8 cellular contexts compared by ENCODE assay signal in the genomic region with DNA sequence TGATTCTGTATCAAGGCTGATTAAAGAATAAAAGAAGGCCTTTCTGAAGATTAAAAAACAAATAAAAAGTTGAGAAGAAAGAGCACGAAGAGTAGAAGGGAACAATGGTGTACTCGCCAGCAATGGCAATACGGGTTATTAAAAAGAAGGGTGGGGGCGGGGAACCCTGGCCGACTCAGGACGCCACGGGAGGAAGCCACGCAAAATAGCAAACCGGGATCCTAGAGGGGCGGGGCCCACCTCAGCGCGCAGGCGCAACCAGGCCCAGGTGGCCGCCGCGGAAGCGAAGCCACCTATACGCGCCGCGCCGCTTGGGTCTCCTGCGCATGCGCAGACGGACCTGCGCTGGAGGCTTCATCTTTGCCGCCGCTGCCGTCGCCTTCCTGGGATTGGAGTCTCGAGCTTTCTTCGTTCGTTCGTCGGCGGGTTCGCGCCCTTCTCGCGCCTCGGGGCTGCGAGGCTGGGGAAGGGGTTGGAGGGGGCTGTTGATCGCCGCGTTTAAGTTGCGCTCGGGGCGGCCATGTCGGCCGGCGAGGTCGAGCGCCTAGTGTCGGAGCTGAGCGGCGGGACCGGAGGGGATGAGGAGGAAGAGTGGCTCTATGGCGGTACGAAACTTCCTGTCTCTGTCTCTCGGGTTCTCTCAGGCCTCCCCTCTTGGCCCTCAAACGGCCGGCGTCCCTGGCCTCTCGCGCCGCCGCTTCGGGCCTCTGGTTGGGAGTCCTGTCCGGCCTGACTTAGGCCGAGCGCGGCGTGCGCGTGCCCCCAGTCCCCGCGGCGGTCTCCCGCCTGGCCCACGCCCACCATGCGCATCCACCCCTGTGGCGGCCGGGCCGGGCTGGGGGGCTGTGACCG. TPM values are rescaled to one million over a fixed set of nuclear protein-coding genes. Genes with fewer than 3 reads are reported as not detected.
A peak's percentile ranks its signal among the peaks of the same experiment; 100 is the strongest.
DNase-seq lines count a peak whose midpoint lies in the region; ATAC-seq and TF ChIP-seq lines count a peak whose summit lies in the region.

A gene with protein sequence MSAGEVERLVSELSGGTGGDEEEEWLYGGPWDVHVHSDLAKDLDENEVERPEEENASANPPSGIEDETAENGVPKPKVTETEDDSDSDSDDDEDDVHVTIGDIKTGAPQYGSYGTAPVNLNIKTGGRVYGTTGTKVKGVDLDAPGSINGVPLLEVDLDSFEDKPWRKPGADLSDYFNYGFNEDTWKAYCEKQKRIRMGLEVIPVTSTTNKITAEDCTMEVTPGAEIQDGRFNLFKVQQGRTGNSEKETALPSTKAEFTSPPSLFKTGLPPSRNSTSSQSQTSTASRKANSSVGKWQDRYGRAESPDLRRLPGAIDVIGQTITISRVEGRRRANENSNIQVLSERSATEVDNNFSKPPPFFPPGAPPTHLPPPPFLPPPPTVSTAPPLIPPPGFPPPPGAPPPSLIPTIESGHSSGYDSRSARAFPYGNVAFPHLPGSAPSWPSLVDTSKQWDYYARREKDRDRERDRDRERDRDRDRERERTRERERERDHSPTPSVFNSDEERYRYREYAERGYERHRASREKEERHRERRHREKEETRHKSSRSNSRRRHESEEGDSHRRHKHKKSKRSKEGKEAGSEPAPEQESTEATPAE (plus strand): TSS at position 323 of the 852 bp plus-strand sequence. CDS start 198 bp downstream, at position 521.

- no peaks in the 10 kb centered on the region for H3K9me3 ChIP-seq in BLaER1 treated with 17β-estradiol and CSF1 and Interleukin-3, amounts not matched to agents 10 nM and 100 nM (replicated peaks in 1 of 11)
- no peaks in the 10 kb centered on the region for H3K9me3 ChIP-seq in left lung

- peak; percentile 93 for DNase-seq in NCI-H69 (lab: John Stamatoyannopoulos, UW)
- DNase-seq in activated CD4-positive, alpha-beta T cell treated with anti-CD3 and anti-CD28 coated beads, Interleukin-2, amount 50 U/mL, for 4 hours = peak; percentile 94 to 95
- peak; percentile 96 for DNase-seq in dermis blood vessel endothelial cell
- peak; percentile 95 to 99 for DNase-seq in left lung
- peak; percentile 94 to 95 for DNase-seq in stimulated activated CD4-positive, alpha-beta T cell treated with anti-CD3 and anti-CD28 coated beads, Interleukin-2, amount 100 ng/mL, for 48 hours

- peak within 1 kb of the TSS; percentile 78 to 95 (median 88) for H3K4me3 ChIP-seq in BLaER1 treated with 17β-estradiol and CSF1 and Interleukin-3, amounts not matched to agents 10 nM and 100 nM
- peak within 1 kb of the TSS; percentile 84 to 96 for H3K4me3 ChIP-seq in left lung

- H3K27ac ChIP-seq in BLaER1 treated with 17β-estradiol and CSF1 and Interleukin-3, amounts not matched to agents 10 nM and 100 nM = peak within 1 kb of the TSS; percentile 84 to 96 (median 91)
- peak within 1 kb of the TSS; percentile 81 to 92 for H3K27ac ChIP-seq in left lung

- peaks cover 14 to 48% (median 43%) of the 10 kb centered on the region in 11 experiments; a peak in 18 of 22 replicates for H4K20me1 ChIP-seq in BLaER1 treated with 17β-estradiol and CSF1 and Interleukin-3, amounts not matched to agents 10 nM and 100 nM

- H3K4me2 ChIP-seq in BLaER1 treated with 17β-estradiol and CSF1 and Interleukin-3, amounts not matched to agents 10 nM and 100 nM = peak within 1 kb of the TSS; percentile 76 to 93 (median 83)

- H3K27me3 ChIP-seq in BLaER1 treated with 17β-estradiol and CSF1 and Interleukin-3, amounts not matched to agents 10 nM and 100 nM = no peaks in the 10 kb centered on the region
- H3K27me3 ChIP-seq in left lung = no peaks in the 10 kb centered on the region

- ATAC-seq in GM19328 (IDR thresholded peaks at IDR 0.05; ENCODE audit: unreplicated experiment) (peak; percentile 86), HG03520 (IDR thresholded peaks at IDR 0.05; ENCODE audit: unreplicated experiment) (peak; percentile 83), left lung (peak; percentile 99)

- H3K9ac ChIP-seq in BLaER1 treated with 17β-estradiol and CSF1 and Interleukin-3, amounts not matched to agents 10 nM and 100 nM = peak within 1 kb of the TSS; percentile 84 to 95 (median 93)

- H3K4me1 ChIP-seq in BLaER1 treated with 17β-estradiol and CSF1 and Interleukin-3, amounts not matched to agents 10 nM and 100 nM = peaks cover 16 to 30% (median 23%) of the 10 kb centered on the region in 10 experiments
- H3K4me1 ChIP-seq in left lung = peaks cover 0 to 28% of the 10 kb centered on the region in 2 donors

- TF ChIP-seq CTCF in left lung (IDR thresholded peaks at IDR 0.05) = no peak

- peaks cover 8 to 31% (median 23%) of the 10 kb centered on the region in 11 experiments; a peak in 21 of 22 replicates for H3K36me3 ChIP-seq in BLaER1 treated with 17β-estradiol and CSF1 and Interleukin-3, amounts not matched to agents 10 nM and 100 nM
- peaks cover 0 to 4% of the 10 kb centered on the region in 2 donors for H3K36me3 ChIP-seq in left lung

- intact Hi-C loops in left lung (cut with DNase I) = no loop called here

RNA-seq across cellular contexts. Expression of the gene that starts here (rescaled TPM):
- total RNA-seq in dermis blood vessel endothelial cell (51.5 and 60.4 TPM in 2 replicates), left lung (10 to 100 TPM; 29.8 to 39.6 TPM)

Comparison
In these comparisons a context has a peak if more than half of its experiments do, and no peak if none do; other contexts are left out.
1. Peak in every context shown above with its lines: DNase-seq, ATAC-seq, H3K4me3 ChIP-seq and H3K27ac ChIP-seq.